Comparison of ENCODE assay signal across 8 cellular contexts in genomic region chr12:98503343-98503592, GRCh38. TPM values are rescaled to one million over a fixed set of nuclear protein-coding genes. Genes with fewer than 3 reads are reported as not detected.
DNase-seq lines count a peak whose midpoint lies in the region; ATAC-seq and TF ChIP-seq lines count a peak whose summit lies in the region.

No MANE protein-coding gene starts in this region.

- H3K4me3 ChIP-seq in HEK293 (ENCODE audit: low read depth, low read length) = peak overlapping the region; percentile 96

- POLR2A ChIA-PET in HEK293 (lab: Yijun Ruan, JAX) = interaction anchor here (0.6 to 1.3 kb wide), 6 partner anchors 10 to 90 kb away, joined by 3 to 18 read pairs (median 4); partner anchors contain the start of genes SLC25A3 and TMPO

- H3K27ac ChIP-seq in HEK293 (ENCODE audit: extremely low read depth, low read depth, low read length) = peak overlapping the region; percentile 85

- peaks cover 3% of the 10 kb centered on the region; the same call in 1 of the 2 replicates for H3K4me1 ChIP-seq in HEK293 (ENCODE audit: control insufficient read depth, insufficient read depth, low read length)

- peak; percentile 86 for DNase-seq in GM04504 (ENCODE audit: low read depth)
- DNase-seq in MV-4-11 (lab: John Stamatoyannopoulos, UW) = peak; percentile 91
- peak; percentile 69 for DNase-seq in T follicular helper cell (ENCODE audit: low read depth)
- DNase-seq in amniotic stem cell (lab: John Stamatoyannopoulos, UW) = peak; percentile 84
- DNase-seq in left cardiac atrium = peak; percentile 89
- peak; percentile 94 for DNase-seq in posterior vena cava (ENCODE audit: low spot score)
- DNase-seq in ureter (ENCODE audit: low spot score) = peak; percentile 95

- TF ChIP-seq CTCF in HEK293 (tag by site-specific recombination; IDR thresholded peaks at IDR 0.05) = no peak

- peak; percentile 93 to 94 for ATAC-seq in left cardiac atrium

- no peaks in the 10 kb centered on the region for H3K36me3 ChIP-seq in HEK293 (ENCODE audit: control insufficient read depth in 2 of 2, insufficient read depth in 1 of 2, low read length in 2 of 2)

- intact Hi-C loops in left cardiac atrium (cut with DNase I) (loop anchor here in 1 of 2 donors (1.0 kb wide), 1 partner anchor 12 kb away; the partner anchor contains the start of gene TMPO), posterior vena cava (cut with DNase I) (no loop called here)

- CTCF ChIA-PET in HEK293 (lab: Yijun Ruan, JAX) = no interaction called here

- H3K9me3 ChIP-seq in HEK293 (ENCODE audit: control insufficient read depth, insufficient read depth, low read depth, low read length) = no peaks in the 10 kb centered on the region

TF ChIP-seq in HEK293, 187 proteins besides CTCF, POLR2A, EP300 and RAD21 (continues in another document):
- TF ChIP-seq ZNF426 (tag by site-specific recombination; IDR thresholded peaks at IDR 0.05) = no peak
- TF ChIP-seq OVOL3 (tag by site-specific recombination; IDR thresholded peaks at IDR 0.05) = no peak
- TF ChIP-seq ZNF366 (tag by site-specific recombination; conservative IDR thresholded peaks at IDR 0.05) = no peak
- peak; percentile 64; the same call in 1 of the 2 replicates for TF ChIP-seq TSHZ1 (tag by site-specific recombination; IDR thresholded peaks at IDR 0.05; ENCODE audit: borderline replicate concordance)
- no peak for TF ChIP-seq ZEB2 (tag by site-specific recombination; IDR thresholded peaks at IDR 0.05)
- TF ChIP-seq ZNF37A (tag by site-specific recombination; IDR thresholded peaks at IDR 0.05) = no peak
- no peak for TF ChIP-seq ZNF654 (tag by site-specific recombination; IDR thresholded peaks at IDR 0.05; ENCODE audit: low read depth)
- peak; percentile 60; the same call in 1 of the 2 replicates for TF ChIP-seq ZBTB11 (tag by site-specific recombination; conservative IDR thresholded peaks at IDR 0.05; ENCODE audit: low read depth)
- TF ChIP-seq SP2 (tag by site-specific recombination; IDR thresholded peaks at IDR 0.05) = no peak
- no peak for TF ChIP-seq ZNF23 (tag by site-specific recombination; IDR thresholded peaks at IDR 0.05; ENCODE audit: borderline replicate concordance)
- 0 out of 2 replicates have a peak, but pooled peaks have one; percentile 58 for TF ChIP-seq ZFP69B (tag by site-specific recombination; IDR thresholded peaks at IDR 0.05)
- TF ChIP-seq ZNF341 (tag by site-specific recombination; IDR thresholded peaks at IDR 0.05; ENCODE audit: low read depth) = no peak
- TF ChIP-seq SETDB1 (IDR thresholded peaks at IDR 0.05; ENCODE audit: insufficient read length, low read length) = no peak
- TF ChIP-seq ZNF513 (tag by site-specific recombination; IDR thresholded peaks at IDR 0.05) = no peak; the same call in 1 of the 2 replicates
- peak; percentile 28; the same call in 1 of the 2 replicates for TF ChIP-seq INSM2 (tag by site-specific recombination; IDR thresholded peaks at IDR 0.05)
- TF ChIP-seq KLF17 (tag by site-specific recombination; IDR thresholded peaks at IDR 0.05) = peak; percentile 82; the same call in 1 of the 2 replicates
- no peak for TF ChIP-seq KLF7 (tag by site-specific recombination; IDR thresholded peaks at IDR 0.05; ENCODE audit: borderline replicate concordance)
- no peak for TF ChIP-seq ZNF544 (tag by site-specific recombination; IDR thresholded peaks at IDR 0.05)
- no peak for TF ChIP-seq ZNF48 (tag by site-specific recombination; IDR thresholded peaks at IDR 0.05)
- TF ChIP-seq ZNF677 (tag by site-specific recombination; IDR thresholded peaks at IDR 0.05) = no peak
- no peak for TF ChIP-seq ZNF747 (tag by site-specific recombination; IDR thresholded peaks at IDR 0.05)
- no peak for TF ChIP-seq ZSCAN16 (tag by site-specific recombination; IDR thresholded peaks at IDR 0.05)
- 0 out of 2 replicates have a peak, but pooled peaks have one; percentile 5 for TF ChIP-seq GFI1B (tag by site-specific recombination; IDR thresholded peaks at IDR 0.05)
- TF ChIP-seq ZNF600 (tag by site-specific recombination; IDR thresholded peaks at IDR 0.05) = peak; percentile 96

RNA-seq across cellular contexts. Expression of gene TMPO, which starts 12.1 kb away (rescaled TPM):
- total RNA-seq in left cardiac atrium (10 to 100 TPM; 16.8 to 23.1 TPM), posterior vena cava (10 to 100 TPM; 25.8 to 28.0 TPM), ureter (42.0 TPM)

Comparison
In these comparisons a context has a peak if more than half of its experiments do, and no peak if none do; other contexts are left out.
1. Peak in every context shown above with its lines: DNase-seq, ATAC-seq, H3K4me3 ChIP-seq and H3K27ac ChIP-seq.